Comparison of ENCODE assay signal across 21 cellular contexts in the genomic region with DNA sequence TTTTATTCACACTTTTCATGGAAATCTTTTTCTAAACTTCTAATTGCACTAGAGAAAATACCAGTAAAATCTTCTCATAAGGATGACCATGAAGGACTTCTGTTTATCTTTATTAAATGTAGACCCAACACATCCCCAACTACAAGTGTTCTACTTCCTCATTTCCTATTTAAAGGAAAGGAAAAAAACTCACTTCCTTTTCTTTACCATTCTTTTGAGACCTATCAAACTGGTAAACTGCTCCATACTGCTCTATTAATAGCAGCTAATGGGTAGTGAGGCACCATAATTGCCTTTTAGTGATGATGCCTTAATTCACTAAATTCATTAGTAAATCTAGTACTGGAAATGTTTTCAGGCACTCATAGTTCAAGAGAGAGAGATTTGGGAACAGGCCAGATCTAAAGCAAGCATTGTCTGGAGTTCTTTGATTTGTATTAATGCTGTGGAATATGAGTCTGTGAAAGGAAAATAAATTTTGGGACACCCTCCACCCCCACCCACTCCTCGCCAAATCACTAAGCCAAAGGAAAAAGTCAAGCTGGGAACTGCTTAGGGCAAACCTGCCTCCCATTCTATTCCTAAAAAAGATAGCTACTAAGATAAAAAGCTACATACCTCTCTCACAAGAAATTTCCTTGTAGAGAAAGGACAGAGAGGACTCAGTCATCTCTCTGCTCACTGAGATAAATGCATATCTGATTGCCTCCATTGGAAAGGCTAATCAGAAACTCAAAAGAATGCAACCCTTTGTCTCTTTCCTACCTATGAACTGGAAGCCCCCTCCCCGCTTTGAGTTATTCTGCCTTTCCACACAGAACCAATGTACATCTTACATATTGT. TPM values are rescaled to one million over a fixed set of nuclear protein-coding genes. Genes with fewer than 3 reads are reported as not detected.
DNase-seq lines count a peak whose midpoint lies in the region; ATAC-seq and TF ChIP-seq lines count a peak whose summit lies in the region.
"Had no signal": no experiment of that assay in that cellular context is flagged by ENCODE, and none has a peak within 500 bp of the region (broad histone marks: within the 10 kb centered on the region; RNA-seq: fewer than 3 reads in every experiment).

No MANE protein-coding gene starts in this region.

- intact Hi-C loops in left ventricle myocardium inferior (cut with micrococcal nuclease) (no loop called here), Right ventricle myocardium inferior (cut with DNase I) (no loop called here), esophagus muscularis mucosa (cut with DNase I) (loop anchor here (10.0 kb wide), 1 partner anchor 434 kb away; no protein-coding TSS in a partner anchor), adrenal gland (cut with DNase I) (loop anchor here in 1 of 2 donors (10.0 kb wide), 1 partner anchor 794 kb away; no protein-coding TSS in a partner anchor)

- no peaks in the 10 kb centered on the region for H3K9me3 ChIP-seq in left ventricle myocardium inferior (replicated peaks)
- H3K9me3 ChIP-seq in esophagus muscularis mucosa: no peaks in the 10 kb centered on the region
- H3K9me3 ChIP-seq in adrenal gland (replicated peaks in 1 of 3): no peaks in the 10 kb centered on the region
- H3K9me3 ChIP-seq: heart left ventricle, Peyer's patch, transverse colon had no signal

- WGBS in esophagus muscularis mucosa: 64% methylated on average over 2 of the region's 2 CpGs
- WGBS in adrenal gland, 4 donors: 81 to 89% (median 84%) methylated on average over 2 of the region's 2 CpGs

- peaks cover 17% of the 10 kb centered on the region for H3K4me1 ChIP-seq in left ventricle myocardium inferior
- H3K4me1 ChIP-seq in esophagus muscularis mucosa: peaks cover 6 to 26% (median 23%) of the 10 kb centered on the region in 4 donors
- peaks cover 0 to 16% of the 10 kb centered on the region in 2 donors for H3K4me1 ChIP-seq in adrenal gland (replicated peaks in 1 of 2)
- H3K4me1 ChIP-seq: Peyer's patch, transverse colon had no signal

- DNase-seq in left ventricle myocardium inferior (no peak), Right ventricle myocardium inferior (ENCODE audit: missing footprints) (no peak), OCI-M1 (lab: John Stamatoyannopoulos, UW) (peak; percentile 45), esophagus muscularis mucosa (ENCODE audit: extremely low spot score) (no peak), adrenal gland (no peak)
- DNase-seq in activated CD4-positive, alpha-beta T cell treated with anti-CD3 and anti-CD28 coated beads, Interleukin-2, amount 50 U/mL, for 4 hours: no peak
- DNase-seq in activated CD4-positive, CD25-positive, alpha-beta regulatory T cell treated with anti-CD3 and anti-CD28 coated beads, Interleukin-2, amount 50 U/mL, for 72 hours: no peak
- DNase-seq: activated CD8-positive, alpha-beta T cell treated with anti-CD3 and anti-CD28 coated beads, Interleukin-2, amount 10 ng/mL, durations not matched to agents 7 days and 5 days; activated naive CD8-positive, alpha-beta T cell treated with anti-CD3 and anti-CD28 coated beads, Interleukin-2, amount 10 ng/mL, durations not matched to agents 7 days and 5 days; activated T-cell treated with anti-CD3 and anti-CD28 coated beads, Interleukin-2, amount 50 U/mL, for 48 hours; CD4-positive, alpha-beta memory T cell; heart left ventricle; NCI-H187 treated with DMSO at 0.1 percent for 48 hours; NCI-H510A; Peyer's patch; retina; stimulated activated naive B cell treated with anti-CD40 and anti-IgM and Interleukin-4, amounts not matched to agents 10 μg/mL and 1 μg/mL and 100 μg/mL, for 72 hours; transverse colon had no signal

- H3K36me3 ChIP-seq in left ventricle myocardium inferior: no peaks in the 10 kb centered on the region
- no peaks in the 10 kb centered on the region for H3K36me3 ChIP-seq in esophagus muscularis mucosa
- no peaks in the 10 kb centered on the region for H3K36me3 ChIP-seq in adrenal gland (replicated peaks in 1 of 2)
- H3K36me3 ChIP-seq: cardiac muscle cell, heart left ventricle, Peyer's patch, transverse colon had no signal

- H3K27ac ChIP-seq in left ventricle myocardium inferior (replicated peaks) (peak overlapping the region; percentile 41), esophagus muscularis mucosa (replicated peaks in 1 of 4) (peak overlapping the region in 3 of 4 donors; percentile 10 to 49 (median 31)), adrenal gland (no peak overlapping the region)
- H3K27ac ChIP-seq: cardiac muscle cell, Peyer's patch, transverse colon had no signal

- H3K27me3 ChIP-seq in left ventricle myocardium inferior (ENCODE audit: low read depth): no peaks in the 10 kb centered on the region
- H3K27me3 ChIP-seq in esophagus muscularis mucosa: no peaks in the 10 kb centered on the region
- H3K27me3 ChIP-seq in adrenal gland: no peaks in the 10 kb centered on the region
- H3K27me3 ChIP-seq: cardiac muscle cell, heart left ventricle, Peyer's patch, transverse colon had no signal

- TF ChIP-seq POLR2A in esophagus muscularis mucosa (IDR thresholded peaks at IDR 0.05; ENCODE audit: low read depth): no peak
- no peak for TF ChIP-seq POLR2A in adrenal gland (IDR thresholded peaks at IDR 0.05)

- ATAC-seq in Right ventricle myocardium inferior (no peak), GM18868 (IDR thresholded peaks at IDR 0.05; ENCODE audit: unreplicated experiment) (no peak)
- ATAC-seq: activated CD8-positive, alpha-beta T cell treated with anti-CD3 and anti-CD28 coated beads, Interleukin-2, amount 10 ng/mL, durations not matched to agents 7 days and 5 days; stimulated activated naive B cell treated with anti-CD40 and anti-IgM and Interleukin-4, amounts not matched to agents 10 μg/mL and 1 μg/mL and 100 μg/mL, for 72 hours; WTC11 had no signal

- H3K4me3 ChIP-seq in left ventricle myocardium inferior (no peak overlapping the region), esophagus muscularis mucosa (no peak overlapping the region), adrenal gland (no peak overlapping the region)
- H3K4me3 ChIP-seq: cardiac muscle cell, heart left ventricle, Peyer's patch, transverse colon had no signal

- no peak for TF ChIP-seq EP300 in esophagus muscularis mucosa (IDR thresholded peaks at IDR 0.05)

- TF ChIP-seq CTCF in left ventricle myocardium inferior (IDR thresholded peaks at IDR 0.05; ENCODE audit: borderline replicate concordance): no peak
- no peak for TF ChIP-seq CTCF in esophagus muscularis mucosa (IDR thresholded peaks at IDR 0.05)
- TF ChIP-seq CTCF in adrenal gland (IDR thresholded peaks at IDR 0.05): no peak

RNA-seq across cellular contexts. Expression of a gene that starts 13.6 kb away (rescaled TPM):
- total RNA-seq in left ventricle myocardium inferior (28.5 TPM), Right ventricle myocardium inferior (27.6 TPM), esophagus muscularis mucosa (10 to 100 TPM; 26.2 to 38.6 (median 27.2) TPM), adrenal gland (10 to 100 TPM; 26.7 to 73.3 (median 51.3) TPM)
- polyA plus RNA-seq in adrenal gland: 10 to 100 TPM; 34.7 to 74.8 (median 43.1) TPM

Comparison
In these comparisons a context has a peak if more than half of its experiments do, and no peak if none do; other contexts are left out.
1. H3K27ac ChIP-seq: peak in left ventricle myocardium inferior (single experiment) and esophagus muscularis mucosa (3 of 4); none in adrenal gland (0 of 5).